Comparison of ENCODE assay signal across 22 cellular contexts in the genomic region with DNA sequence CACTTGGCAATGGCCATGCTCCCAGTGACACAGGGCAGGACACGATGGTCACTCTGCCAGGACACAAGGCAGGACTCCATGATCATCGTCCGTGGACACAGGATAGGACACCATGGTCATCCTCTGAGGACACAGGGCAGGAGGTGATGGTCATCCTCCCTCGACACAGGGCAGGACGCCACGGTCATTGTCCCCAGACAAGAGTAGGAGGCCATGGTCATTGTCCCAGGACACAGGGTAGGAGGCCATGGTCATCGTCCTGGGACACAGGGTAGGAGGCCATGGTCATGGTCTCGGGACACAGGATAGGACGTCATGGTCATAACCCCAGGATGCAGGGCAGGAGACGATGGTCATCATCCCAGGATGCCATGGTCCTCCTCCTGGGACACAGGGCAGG.
A peak's percentile ranks its signal among the peaks of the same experiment; 100 is the strongest.
DNase-seq lines count a peak whose midpoint lies in the region; ATAC-seq, FAIRE-seq and TF ChIP-seq lines count a peak whose summit lies in the region.
"Had no signal": no experiment of that assay in that cellular context is flagged by ENCODE, and none has a peak within 500 bp of the region (broad histone marks: within the 10 kb centered on the region; RNA-seq: fewer than 3 reads in every experiment).

No MANE protein-coding gene starts in this region.

- H3K79me1 ChIP-seq in IMR-90 (ENCODE audit: low read depth in 1 of 2, low read length in 2 of 2): no peaks in the 10 kb centered on the region

- BruUV-seq in IMR-90 (replicated peaks; lab: Mats Ljungman, UMichigan): no TSS peak

- no peak overlapping the region for H3K9ac ChIP-seq in IMR-90 (ENCODE audit: low read depth, low read length)

- H3K9me3 ChIP-seq in IMR-90 (ENCODE audit: control insufficient read depth, insufficient read depth, low read length) (peaks cover 58% of the 10 kb centered on the region), upper lobe of right lung (no peaks in the 10 kb centered on the region)
- H3K9me3 ChIP-seq: BE2C had no signal

- H4K8ac ChIP-seq in IMR-90 (ENCODE audit: low read depth in 2 of 2, low read length in 2 of 2): no peak overlapping the region

- WGBS in IMR-90 (ENCODE audit: extremely low coverage in 2 of 2, insufficient read length in 1 of 2), 2 experiments: 75% methylated on average over 4 of the region's 10 CpGs; no CpG with 5 or more reads in 1 of the 2 experiments

- H2AFZ ChIP-seq in IMR-90 (replicated peaks; ENCODE audit: low read length, poor library complexity): peak overlapping the region; percentile 21
- H2AFZ ChIP-seq: GM23338 had no signal

- TF ChIP-seq CTCF in IMR-90 (conservative IDR thresholded peaks at IDR 0.05; ENCODE audit: low read depth, low read length) (no peak), bronchial epithelial cell (IDR thresholded peaks at IDR 0.05; ENCODE audit: insufficient read depth, low read length, severe bottlenecking) (no peak), upper lobe of right lung (IDR thresholded peaks at IDR 0.05) (no peak)

- H2BK15ac ChIP-seq in IMR-90 (ENCODE audit: low read depth, low read length): no peak overlapping the region

- no peak for TF ChIP-seq POLR2A in IMR-90 (IDR thresholded peaks at IDR 0.05; ENCODE audit: low read depth, low read length)

- H3K14ac ChIP-seq in IMR-90 (replicated peaks; ENCODE audit: low read depth, low read length): no peak overlapping the region

- H4K5ac ChIP-seq in IMR-90 (ENCODE audit: low read depth, low read length): no peak overlapping the region

- H3K27ac ChIP-seq in IMR-90 (ENCODE audit: insufficient read depth, low read length) (no peak overlapping the region), upper lobe of right lung (no peak overlapping the region)

- peak; percentile 13 for FAIRE-seq in bronchial epithelial cell (lab: Jason Lieb, UNC)
- FAIRE-seq: A204.1, GM12878, K562 had no signal

- ATAC-seq in IMR-90 (ENCODE audit: low read depth) (no peak), left lobe of liver (peak; percentile 26), upper lobe of right lung (peak; percentile 5), GM18517 (IDR thresholded peaks at IDR 0.05; ENCODE audit: unreplicated experiment) (no peak)
- ATAC-seq: GM12878, GM23338, K562 had no signal

- no peak overlapping the region for H2BK120ac ChIP-seq in IMR-90 (ENCODE audit: low read depth, low read length)

- H3K27me3 ChIP-seq in IMR-90 (ENCODE audit: control insufficient read depth, insufficient read depth, low read length) (no peaks in the 10 kb centered on the region), bronchial epithelial cell (ENCODE audit: control insufficient read depth, insufficient read depth, low read length) (no peaks in the 10 kb centered on the region), upper lobe of right lung (no peaks in the 10 kb centered on the region)
- H3K27me3 ChIP-seq: BE2C had no signal

- H3K56ac ChIP-seq in IMR-90 (ENCODE audit: extremely low read depth, insufficient read depth, low read length): no peak overlapping the region

- H3K4me1 ChIP-seq in IMR-90 (ENCODE audit: control insufficient read depth, insufficient read depth, low read length): no peaks in the 10 kb centered on the region
- no peaks in the 10 kb centered on the region for H3K4me1 ChIP-seq in upper lobe of right lung
- H3K4me1 ChIP-seq: BE2C had no signal

- intact Hi-C loops in IMR-90 (cut with micrococcal nuclease) (no loop called here), upper lobe of right lung (cut with DNase I) (no loop called here), posterior vena cava (cut with DNase I) (no loop called here)

- in situ Hi-C loops in IMR-90 (cut with MboI; ENCODE audit: low sequenced_read_pairs): no loop called here

- dilution Hi-C loops in IMR-90 (cut with HindIII; ENCODE audit: low sequenced_read_pairs, unreplicated experiment): no loop called here

- H2AK9ac ChIP-seq in IMR-90 (replicated peaks; ENCODE audit: low read depth, low read length, poor library complexity): no peak overlapping the region

- no peak overlapping the region for H3K18ac ChIP-seq in IMR-90 (ENCODE audit: low read depth, low read length)

- no peak overlapping the region for H2BK5ac ChIP-seq in IMR-90 (ENCODE audit: low read depth, low read length, poor library complexity, severe bottlenecking)

- H3K4ac ChIP-seq in IMR-90 (ENCODE audit: low read depth, low read length): no peak overlapping the region

- no peak overlapping the region for H2BK20ac ChIP-seq in IMR-90 (ENCODE audit: low read depth, low read length)

- POLR2A ChIA-PET in IMR-90 (lab: Charles Lee; ENCODE audit: unreplicated experiment): no interaction called here

- no peak overlapping the region for H2AK5ac ChIP-seq in IMR-90 (ENCODE audit: low read depth, low read length)

- H3K4me2 ChIP-seq in IMR-90 (ENCODE audit: low read depth, low read length): no peak overlapping the region
- H3K4me2 ChIP-seq: GM23338 had no signal

- CTCF ChIA-PET in IMR-90 (lab: Yijun Ruan, JAX): no interaction called here

- H4K91ac ChIP-seq in IMR-90 (ENCODE audit: insufficient read depth, low read depth, low read length): no peak overlapping the region

- DNase-seq in IMR-90 (no peak), bronchial epithelial cell (ENCODE audit: low read depth) (no peak), left lobe of liver (ENCODE audit: low spot score) (no peak), upper lobe of right lung (peak; percentile 53), posterior vena cava (ENCODE audit: low spot score) (no peak)
- DNase-seq in stimulated activated CD4-positive, alpha-beta T cell treated with anti-CD3 and anti-CD28 coated beads, Interleukin-15, amount 100 ng/mL, for 24 hours: no peak
- DNase-seq: ACHN; BE2C; C1 segment of cervical spinal cord; CD4-positive, CD25-positive, alpha-beta regulatory T cell; CD8-positive, alpha-beta memory T cell; COR-L47; DMS 273 treated with DMSO at 0.1 percent for 48 hours; DMS53; DND-41; EL; H7 had no signal

- H3K4me3 ChIP-seq in IMR-90 (ENCODE audit: insufficient read depth, low read depth, low read length) (no peak overlapping the region), bronchial epithelial cell (ENCODE audit: low read depth, low read length) (no peak overlapping the region), upper lobe of right lung (no peak overlapping the region)
- H3K4me3 ChIP-seq: GM12878, GM23338, K562 had no signal

- H3K36me3 ChIP-seq in IMR-90 (ENCODE audit: control insufficient read depth, insufficient read depth, low read length) (no peaks in the 10 kb centered on the region), bronchial epithelial cell (ENCODE audit: control insufficient read depth, insufficient read depth, low read length) (no peaks in the 10 kb centered on the region), upper lobe of right lung (no peaks in the 10 kb centered on the region)
- H3K36me3 ChIP-seq: BE2C had no signal

- TF ChIP-seq RAD21 in IMR-90 (IDR thresholded peaks at IDR 0.05; ENCODE audit: low read length): no peak

- H3K23ac ChIP-seq in IMR-90 (ENCODE audit: low read depth, low read length): no peak overlapping the region

- no peaks in the 10 kb centered on the region for H3K9me1 ChIP-seq in IMR-90 (ENCODE audit: insufficient read depth, low read length)

- H4K20me1 ChIP-seq in IMR-90 (ENCODE audit: insufficient read depth, low read length): no peaks in the 10 kb centered on the region

TF ChIP-seq in IMR-90, 13 proteins besides CTCF, POLR2A, EP300 and RAD21:
- TF ChIP-seq RCOR1 (IDR thresholded peaks at IDR 0.05; ENCODE audit: insufficient replicate concordance, low read length) (no peak), NFE2L2 (IDR thresholded peaks at IDR 0.05; ENCODE audit: low read depth, low read length) (no peak), MXI1 (IDR thresholded peaks at IDR 0.05; ENCODE audit: borderline replicate concordance, low read depth, low read length) (no peak), CEBPB (IDR thresholded peaks at IDR 0.05; ENCODE audit: low read depth, low read length) (no peak), CHD1 (IDR thresholded peaks at IDR 0.05; ENCODE audit: low read depth, low read length) (no peak), RFX5 (IDR thresholded peaks at IDR 0.05; ENCODE audit: low read depth, low read length) (no peak), BHLHE40 (IDR thresholded peaks at IDR 0.05; ENCODE audit: low read depth, low read length) (no peak), FOS (IDR thresholded peaks at IDR 0.05; ENCODE audit: low read depth, low read length) (no peak), MAFK (IDR thresholded peaks at IDR 0.05; ENCODE audit: low read depth, low read length) (no peak)
- TF ChIP-seq, protein P1, sequence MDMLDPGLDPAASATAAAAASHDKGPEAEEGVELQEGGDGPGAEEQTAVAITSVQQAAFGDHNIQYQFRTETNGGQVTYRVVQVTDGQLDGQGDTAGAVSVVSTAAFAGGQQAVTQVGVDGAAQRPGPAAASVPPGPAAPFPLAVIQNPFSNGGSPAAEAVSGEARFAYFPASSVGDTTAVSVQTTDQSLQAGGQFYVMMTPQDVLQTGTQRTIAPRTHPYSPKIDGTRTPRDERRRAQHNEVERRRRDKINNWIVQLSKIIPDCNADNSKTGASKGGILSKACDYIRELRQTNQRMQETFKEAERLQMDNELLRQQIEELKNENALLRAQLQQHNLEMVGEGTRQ (IDR thresholded peaks at IDR 0.05; ENCODE audit: low read depth, low read length): no peak
- TF ChIP-seq, protein P2, sequence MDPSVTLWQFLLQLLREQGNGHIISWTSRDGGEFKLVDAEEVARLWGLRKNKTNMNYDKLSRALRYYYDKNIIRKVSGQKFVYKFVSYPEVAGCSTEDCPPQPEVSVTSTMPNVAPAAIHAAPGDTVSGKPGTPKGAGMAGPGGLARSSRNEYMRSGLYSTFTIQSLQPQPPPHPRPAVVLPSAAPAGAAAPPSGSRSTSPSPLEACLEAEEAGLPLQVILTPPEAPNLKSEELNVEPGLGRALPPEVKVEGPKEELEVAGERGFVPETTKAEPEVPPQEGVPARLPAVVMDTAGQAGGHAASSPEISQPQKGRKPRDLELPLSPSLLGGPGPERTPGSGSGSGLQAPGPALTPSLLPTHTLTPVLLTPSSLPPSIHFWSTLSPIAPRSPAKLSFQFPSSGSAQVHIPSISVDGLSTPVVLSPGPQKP (IDR thresholded peaks at IDR 0.05; ENCODE audit: borderline replicate concordance, low read depth, low read length): no peak

Comparison
In these comparisons a context has a peak if more than half of its experiments do, and no peak if none do; other contexts are left out.
1. ATAC-seq: peak in left lobe of liver (single experiment) and upper lobe of right lung (single experiment); none in IMR-90 (single experiment) and GM18517 (single experiment).